Comparison of ENCODE assay signal across 8 cellular contexts in the genomic region with DNA sequence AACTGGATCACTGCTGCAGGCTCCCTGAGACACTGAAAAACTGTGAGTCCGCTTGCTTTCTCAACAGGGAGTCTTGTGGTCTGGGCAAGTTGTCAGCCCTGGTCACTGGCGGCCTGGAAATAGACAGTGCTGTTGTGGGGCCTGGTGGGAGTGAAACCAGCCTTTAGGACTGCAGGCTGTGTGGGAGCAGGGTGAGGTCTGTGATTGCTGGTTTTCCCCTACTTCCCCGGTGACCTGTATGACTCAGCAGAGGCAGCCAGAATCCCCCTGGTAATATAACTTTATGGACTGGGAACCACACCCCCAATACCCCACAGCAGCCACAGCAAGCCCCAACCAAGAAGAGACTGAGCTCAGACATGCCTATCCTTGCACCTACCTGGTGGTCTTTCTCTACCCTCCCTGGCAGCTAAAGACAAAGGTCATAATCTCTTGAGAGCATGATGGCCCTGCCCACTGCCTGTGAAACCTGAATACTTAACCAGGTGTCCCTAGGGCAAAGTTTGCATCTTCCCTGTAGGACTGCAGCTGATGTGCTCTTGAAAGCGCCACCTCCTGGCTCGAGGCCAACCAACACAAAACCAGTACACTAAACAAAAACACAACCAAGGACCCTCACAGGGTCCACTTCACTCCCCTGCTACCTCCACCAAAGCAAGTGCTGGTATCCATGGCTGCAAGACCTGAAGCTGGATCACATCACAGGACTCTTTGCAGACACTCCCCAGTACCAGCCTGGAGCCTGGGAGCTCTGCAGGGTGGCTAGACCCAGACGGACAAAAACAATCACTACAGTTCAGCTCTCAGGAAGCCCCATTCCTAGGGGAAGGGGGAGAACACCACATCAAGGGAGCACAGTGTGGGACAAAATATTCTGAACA. TPM values are rescaled to one million over a fixed set of nuclear protein-coding genes. Genes with fewer than 3 reads are reported as not detected.
DNase-seq lines count a peak whose midpoint lies in the region; ATAC-seq and TF ChIP-seq lines count a peak whose summit lies in the region.

No MANE protein-coding gene starts in this region.

- H3K4me3 ChIP-seq in Karpas-422 (ENCODE audit: low read length) (no peak overlapping the region), cardiac fibroblast (replicated peaks in 1 of 2; ENCODE audit: low read depth in 2 of 2, low read length in 2 of 2) (no peak overlapping the region)

- H3K79me2 ChIP-seq in Karpas-422 (ENCODE audit: low read length): no peaks in the 10 kb centered on the region

- H3K27me3 ChIP-seq in Karpas-422 (ENCODE audit: low read length): no peaks in the 10 kb centered on the region

- H3K9ac ChIP-seq in Karpas-422 (ENCODE audit: low read length): no peak overlapping the region

- no peaks in the 10 kb centered on the region for H3K36me3 ChIP-seq in Karpas-422 (ENCODE audit: insufficient read depth, low read length)

- peaks cover 4% of the 10 kb centered on the region; the same call in 1 of the 2 replicates for H3K4me1 ChIP-seq in Karpas-422 (ENCODE audit: low read length)

- DNase-seq in Karpas-422 (peak; percentile 58), cardiac fibroblast (ENCODE audit: low read depth in 2 of 2) (peak; percentile 11 to 12), SKM-1 treated with dmso at 0.1 percent for 144 hours (lab: John Stamatoyannopoulos, UW; ENCODE audit: unreplicated experiment) (no peak), NAMALWA (ENCODE audit: low spot score) (no peak), cardiac septum (ENCODE audit: low spot score) (no peak), left ventricle myocardium superior (no peak)

- no peak for TF ChIP-seq CTCF in cardiac fibroblast (IDR thresholded peaks at IDR 0.05; ENCODE audit: low read depth, low read length)

- no peak overlapping the region for H3K27ac ChIP-seq in Karpas-422 (ENCODE audit: low read length)

- ATAC-seq in GM18511 (IDR thresholded peaks at IDR 0.05; ENCODE audit: unreplicated experiment) (peak; percentile 98), GM21786 (IDR thresholded peaks at IDR 0.05; ENCODE audit: unreplicated experiment) (peak; percentile 96), left ventricle myocardium superior (no peak)

- H3K9me2 ChIP-seq in Karpas-422 (replicated peaks; ENCODE audit: insufficient read depth, low read length): no peaks in the 10 kb centered on the region

- H3K4me2 ChIP-seq in Karpas-422 (ENCODE audit: low read depth, low read length, poor library complexity, severe bottlenecking): no peak overlapping the region

- H4K20me1 ChIP-seq in Karpas-422 (ENCODE audit: insufficient read depth, low read depth, low read length): no peaks in the 10 kb centered on the region

- intact Hi-C loops in cardiac septum (cut with DNase I): no loop called here
- intact Hi-C loops in left ventricle myocardium superior (cut with micrococcal nuclease): no loop called here

- H2AFZ ChIP-seq in Karpas-422 (ENCODE audit: low read length): no peak overlapping the region

- no peaks in the 10 kb centered on the region for H3K9me3 ChIP-seq in Karpas-422 (ENCODE audit: low read length)

RNA-seq across cellular contexts. Expression of gene ADAM22, which starts 7.2 kb away (rescaled TPM):
- 2.2 and 6.1 TPM in 2 replicates for total RNA-seq in Karpas-422 (2014; rRNA removed; shearing (Covaris generic); ENCODE audit: low replicate concordance)
- total RNA-seq in cardiac septum: 3.4 TPM
- 1.7 TPM for total RNA-seq in left ventricle myocardium superior

RNA-seq across cellular contexts. Expression of gene DBF4, which starts 50.5 kb away (rescaled TPM):
- 61.3 and 70.7 TPM in 2 replicates for total RNA-seq in Karpas-422 (2014; rRNA removed; shearing (Covaris generic); ENCODE audit: low replicate concordance)
- total RNA-seq in cardiac septum: 2.5 TPM
- total RNA-seq in left ventricle myocardium superior: 1.5 TPM

RNA-seq across cellular contexts. Expression of gene SLC25A40, which starts 50.7 kb away (rescaled TPM):
- 7.8 and 54.0 TPM in 2 replicates for total RNA-seq in Karpas-422 (2014; rRNA removed; shearing (Covaris generic); ENCODE audit: low replicate concordance)
- total RNA-seq in cardiac septum: 20.0 TPM
- total RNA-seq in left ventricle myocardium superior: 32.1 TPM

Comparison
In these comparisons a context has a peak if more than half of its experiments do, and no peak if none do; other contexts are left out.
1. DNase-seq: peak in Karpas-422 (single experiment) and cardiac fibroblast (2 of 2); none in SKM-1 treated with dmso at 0.1 percent for 144 hours (single experiment), NAMALWA (single experiment), cardiac septum (single experiment) and left ventricle myocardium superior (single experiment).
2. RNA of gene DBF4, which starts 50.5 kb away (total RNA-seq): 61.3 to 70.7 TPM in Karpas-422; 2.5 TPM in cardiac septum (single experiment) and 1.5 TPM in left ventricle myocardium superior (single experiment); every median in the first group is over 10 times any median in the second.